ENCODE assay signal across 12 cellular contexts in genomic region chr19:54297759-54298305, GRCh38. TPM values are rescaled to one million over a fixed set of nuclear protein-coding genes. Genes with fewer than 3 reads are reported as not detected.
DNase-seq lines count a peak whose midpoint lies in the region; ATAC-seq and TF ChIP-seq lines count a peak whose summit lies in the region.
"Had no signal": no experiment of that assay in that cellular context is flagged by ENCODE, and none has a peak within 500 bp of the region (broad histone marks: within the 10 kb centered on the region; RNA-seq: fewer than 3 reads in every experiment).

No MANE protein-coding gene starts in this region.

- no peaks in the 10 kb centered on the region for H3K4me1 Mint-ChIP-seq in GM23338
- peaks cover 3 to 5% (median 4%) of the 10 kb centered on the region in 4 donors for H3K4me1 Mint-ChIP-seq in CD4-positive, alpha-beta memory T cell

- no peaks in the 10 kb centered on the region for H3K9me3 ChIP-seq in CD4-positive, alpha-beta memory T cell (ENCODE audit: control insufficient read depth in 1 of 2, low read length in 2 of 2)
- H3K9me3 ChIP-seq in uterus = no peaks in the 10 kb centered on the region
- H3K9me3 ChIP-seq: suprapubic skin had no signal

- H3K27ac ChIP-seq in GM23338 (ENCODE audit: low read depth) (no peak overlapping the region), uterus (no peak overlapping the region)
- H3K27ac ChIP-seq in CD4-positive, alpha-beta memory T cell (ENCODE audit: low read depth, low read length) = no peak overlapping the region
- H3K27ac ChIP-seq: hepatocyte, suprapubic skin had no signal

- H3K4me2 ChIP-seq in GM23338 = no peak overlapping the region
- H3K4me2 ChIP-seq: hepatocyte had no signal

- no peak overlapping the region for H3K27ac Mint-ChIP-seq in GM23338
- no peak overlapping the region for H3K27ac Mint-ChIP-seq in CD4-positive, alpha-beta memory T cell

- TF ChIP-seq POLR2A in uterus (IDR thresholded peaks at IDR 0.05) = no peak

- H3K4me1 ChIP-seq in GM23338 (ENCODE audit: insufficient read depth) = no peaks in the 10 kb centered on the region
- H3K4me1 ChIP-seq in CD4-positive, alpha-beta memory T cell (ENCODE audit: insufficient read depth, low read length) = no peaks in the 10 kb centered on the region
- H3K4me1 ChIP-seq in uterus = no peaks in the 10 kb centered on the region
- H3K4me1 ChIP-seq: suprapubic skin had no signal

- no peak overlapping the region for H3K4me3 Mint-ChIP-seq in GM23338
- H3K4me3 Mint-ChIP-seq in CD4-positive, alpha-beta memory T cell = no peak overlapping the region

- POLR2A ChIA-PET in CD4-positive, alpha-beta memory T cell (lab: Charles Lee; ENCODE audit: partially characterized antibody) = no interaction called here

- H3K36me3 Mint-ChIP-seq in GM23338 (ENCODE audit: low read depth) = no peaks in the 10 kb centered on the region
- H3K36me3 Mint-ChIP-seq in CD4-positive, alpha-beta memory T cell = no peaks in the 10 kb centered on the region

- no peaks in the 10 kb centered on the region for H3K36me3 ChIP-seq in GM23338 (ENCODE audit: insufficient read depth)
- H3K36me3 ChIP-seq in CD4-positive, alpha-beta memory T cell (ENCODE audit: insufficient read depth, low read length) = no peaks in the 10 kb centered on the region
- H3K36me3 ChIP-seq in uterus = no peaks in the 10 kb centered on the region
- H3K36me3 ChIP-seq: suprapubic skin had no signal

- H3K9me3 Mint-ChIP-seq in GM23338 = no peaks in the 10 kb centered on the region
- peaks cover 0 to 4% (median 0%) of the 10 kb centered on the region in 8 donors for H3K9me3 Mint-ChIP-seq in CD4-positive, alpha-beta memory T cell

- no peaks in the 10 kb centered on the region for H4K20me1 ChIP-seq in GM23338 (replicated peaks; ENCODE audit: insufficient read depth)

- H2AFZ ChIP-seq in GM23338 = no peak overlapping the region
- H2AFZ ChIP-seq: hepatocyte had no signal

- no peaks in the 10 kb centered on the region for H3K27me3 ChIP-seq in GM23338 (ENCODE audit: insufficient read depth)
- H3K27me3 ChIP-seq in CD4-positive, alpha-beta memory T cell (ENCODE audit: insufficient read depth, low read length) = no peaks in the 10 kb centered on the region
- H3K27me3 ChIP-seq in uterus = no peaks in the 10 kb centered on the region

- no peaks in the 10 kb centered on the region for H3K79me2 ChIP-seq in GM23338 (replicated peaks; ENCODE audit: insufficient read depth)
- H3K79me2 ChIP-seq: hepatocyte had no signal

- intact Hi-C loops in CD4-positive, alpha-beta memory T cell (cut with micrococcal nuclease) = no loop called here
- intact Hi-C loops in uterus (cut with DNase I; ENCODE audit: low total_unique reads) = no loop called here

- CTCF ChIA-PET in CD4-positive, alpha-beta memory T cell (lab: Charles Lee; ENCODE audit: partially characterized antibody) = no interaction called here

- peak; percentile 34 to 64; a peak in 3 of 4 replicates for TF ChIP-seq CTCF in GM23338 (conservative IDR thresholded peaks at IDR 0.05; ENCODE audit: low read depth in 2 of 2)
- TF ChIP-seq CTCF in uterus (IDR thresholded peaks at IDR 0.05) = no peak

- H3F3A ChIP-seq in GM23338 (replicated peaks; ENCODE audit: low read depth) = no peaks in the 10 kb centered on the region

- H3K27me3 Mint-ChIP-seq in GM23338 (ENCODE audit: insufficient read depth, low read depth, poor library complexity) = no peaks in the 10 kb centered on the region
- peaks cover 12% of the 10 kb centered on the region in 2 donors for H3K27me3 Mint-ChIP-seq in CD4-positive, alpha-beta memory T cell

- H3K4me3 ChIP-seq in GM23338 (no peak overlapping the region), uterus (no peak overlapping the region)
- no peak overlapping the region for H3K4me3 ChIP-seq in CD4-positive, alpha-beta memory T cell (ENCODE audit: low read length in 2 of 2)
- H3K4me3 ChIP-seq: hepatocyte, suprapubic skin had no signal

- peak; percentile 63 for ATAC-seq in GM23338

- no peaks in the 10 kb centered on the region for H3K9me2 ChIP-seq in GM23338 (ENCODE audit: insufficient read depth)

- DNase-seq in CD1c-positive myeloid dendritic cell (ENCODE audit: extremely low spot score) = peak; percentile 24
- peak; percentile 27 for DNase-seq in GM23338 (ENCODE audit: low spot score)
- peak; percentile 62 for DNase-seq in RPMI8226
- DNase-seq in iris pigment epithelial cell (ENCODE audit: low read depth) = peak; percentile 5
- DNase-seq in CD4-positive, alpha-beta memory T cell = no peak
- DNase-seq in H4 (ENCODE audit: low spot score) = no peak
- DNase-seq in NCI-H146 (lab: John Stamatoyannopoulos, UW) = no peak
- DNase-seq in uterus = no peak
- DNase-seq: activated naive CD4-positive, alpha-beta T cell treated with anti-CD3 and anti-CD28 coated beads, Interleukin-2, amount 50 U/mL, for 16 hours had no signal

TF ChIP-seq in GM23338, 12 proteins besides CTCF, POLR2A, EP300 and RAD21 (continues in another document):
- no peak for TF ChIP-seq ZNF331 (CRISPR knock-in tag; IDR thresholded peaks at IDR 0.05; ENCODE audit: low read depth)

RNA-seq across cellular contexts. Expression of gene LILRA5, which starts 15.1 kb away (rescaled TPM):
- total RNA-seq in GM23338 (2014; rRNA removed; shearing (Covaris generic)) = not detected in 2 replicates
- polyA plus RNA-seq in GM23338 (2016; fragmentation: Nextera tagmentation; extraction: Ambion mirVana) = not detected in 2 replicates
- total RNA-seq in CD4-positive, alpha-beta memory T cell = under 1 TPM; 0.36 to 0.38 TPM
- polyA plus RNA-seq in CD4-positive, alpha-beta memory T cell = not detected
- total RNA-seq in H4 (2014; rRNA removed; shearing (Covaris generic)) = not detected in 2 replicates
- total RNA-seq in uterus = 1 to 10 TPM in 2 of 4 donors, under 1 TPM in 1, not detected in 1; 0.35 to 9.7 (median 2.8) TPM
- total RNA-seq: hepatocyte, RPMI7951, suprapubic skin had no signal
- polyA plus RNA-seq: hepatocyte had no signal

RNA-seq across cellular contexts. Expression of gene LILRB2, which starts 16.9 kb away (rescaled TPM):
- not detected in 2 replicates for total RNA-seq in GM23338 (2014; rRNA removed; shearing (Covaris generic))
- not detected in 2 replicates for polyA plus RNA-seq in GM23338 (2016; fragmentation: Nextera tagmentation; extraction: Ambion mirVana)
- total RNA-seq in CD4-positive, alpha-beta memory T cell = 1 to 10 TPM in 1 of 2 experiments, under 1 TPM in 1; 0.58 to 1.2 TPM
- polyA plus RNA-seq in CD4-positive, alpha-beta memory T cell = not detected
- not detected in 2 replicates for total RNA-seq in H4 (2014; rRNA removed; shearing (Covaris generic))
- 1 to 10 TPM in 3 of 4 donors, under 1 TPM in 1; 0.41 to 4.2 (median 1.7) TPM for total RNA-seq in uterus
- total RNA-seq: hepatocyte, RPMI7951 had no signal
- polyA plus RNA-seq: hepatocyte had no signal

RNA-seq across cellular contexts. Expression of gene LILRB5, which starts 40.8 kb away (rescaled TPM):
- not detected in 2 replicates for total RNA-seq in GM23338 (2014; rRNA removed; shearing (Covaris generic))
- polyA plus RNA-seq in GM23338 (2016; fragmentation: Nextera tagmentation; extraction: Ambion mirVana) = not detected in 2 replicates
- total RNA-seq in CD4-positive, alpha-beta memory T cell = under 1 TPM; 0.47 to 0.52 TPM
- polyA plus RNA-seq in CD4-positive, alpha-beta memory T cell = not detected
- total RNA-seq in H4 (2014; rRNA removed; shearing (Covaris generic)) = not detected in 2 replicates
- 1 to 10 TPM in 3 of 4 donors, not detected in 1; 3.2 to 3.7 (median 3.7) TPM for total RNA-seq in uterus
- total RNA-seq: RPMI7951 had no signal

RNA-seq across cellular contexts. Expression of gene LILRA4, which starts 41.1 kb away (rescaled TPM):
- not detected in 2 replicates for total RNA-seq in GM23338 (2014; rRNA removed; shearing (Covaris generic))
- not detected in 2 replicates for polyA plus RNA-seq in GM23338 (2016; fragmentation: Nextera tagmentation; extraction: Ambion mirVana)
- not detected for total RNA-seq in CD4-positive, alpha-beta memory T cell
- under 1 TPM in 1 of 2 donors, not detected in 1; 0.45 TPM for polyA plus RNA-seq in CD4-positive, alpha-beta memory T cell
- not detected in 2 replicates for total RNA-seq in H4 (2014; rRNA removed; shearing (Covaris generic))
- total RNA-seq in uterus = not detected
- total RNA-seq: hepatocyte, RPMI7951 had no signal
- polyA plus RNA-seq: hepatocyte had no signal

RNA-seq across cellular contexts. Expression of gene LILRA6, which starts 55.2 kb away (rescaled TPM):
- total RNA-seq in GM23338 (2014; rRNA removed; shearing (Covaris generic)) = not detected in 2 replicates
- not detected in 2 replicates for polyA plus RNA-seq in GM23338 (2016; fragmentation: Nextera tagmentation; extraction: Ambion mirVana)
- 1 to 10 TPM in 1 of 2 experiments, under 1 TPM in 1; 0.73 to 1.2 TPM for total RNA-seq in CD4-positive, alpha-beta memory T cell
- 1 to 10 TPM in 1 of 2 donors, not detected in 1; 2.9 TPM for polyA plus RNA-seq in CD4-positive, alpha-beta memory T cell
- total RNA-seq in H4 (2014; rRNA removed; shearing (Covaris generic)) = not detected in 2 replicates
- 1 to 10 TPM in 2 of 4 donors, not detected in 2; 1.0 to 1.7 TPM for total RNA-seq in uterus
- total RNA-seq: hepatocyte, RPMI7951 had no signal

Comparison
In these comparisons a context has a peak if more than half of its experiments do, and no peak if none do; other contexts are left out.
1. DNase-seq: peak in CD1c-positive myeloid dendritic cell (single experiment), GM23338 (single experiment), RPMI8226 (single experiment) and iris pigment epithelial cell (single experiment); none in CD4-positive, alpha-beta memory T cell (0 of 5), H4 (single experiment), NCI-H146 (single experiment) and uterus (0 of 2).
2. CTCF ChIP-seq: peak in GM23338 (2 of 2); none in uterus (0 of 4).